ENCODE assay signal across 10 cellular contexts in genomic region chrX:41512394-41512793, GRCh38.
DNase-seq lines count a peak whose midpoint lies in the region; ATAC-seq and TF ChIP-seq lines count a peak whose summit lies in the region.
"Had no signal": no experiment of that assay in that cellular context is flagged by ENCODE, and none has a peak within 500 bp of the region (broad histone marks: within the 10 kb centered on the region; RNA-seq: fewer than 3 reads in every experiment).

No MANE protein-coding gene starts in this region.

- TF ChIP-seq CTCF in activated CD8-positive, alpha-beta T cell treated with anti-CD3 and anti-CD28 coated beads for 36 hours (IDR thresholded peaks at IDR 0.05) = no peak
- TF ChIP-seq CTCF in mesothelial cell of epicardium (IDR thresholded peaks at IDR 0.05; ENCODE audit: unreplicated experiment) = no peak

- DNase-seq in activated CD8-positive, alpha-beta T cell treated with anti-CD3 and anti-CD28 coated beads for 36 hours = peak; percentile 52
- DNase-seq in NK-92 (lab: John Stamatoyannopoulos, UW; ENCODE audit: unreplicated experiment) (no peak), ureter (ENCODE audit: low spot score) (no peak), mesothelial cell of epicardium (ENCODE audit: low spot score in 2 of 2, unreplicated experiment in 2 of 2) (no peak), pons (ENCODE audit: low spot score) (no peak)
- DNase-seq: activated naive CD4-positive, alpha-beta T cell; NCI-H187 treated with DMSO at 0.1 percent for 48 hours had no signal

- ATAC-seq in GM18517 (IDR thresholded peaks at IDR 0.05; ENCODE audit: unreplicated experiment) (peak; percentile 94), GM21367 (IDR thresholded peaks at IDR 0.05; ENCODE audit: unreplicated experiment) (peak; percentile 92), HG03108 (IDR thresholded peaks at IDR 0.05; ENCODE audit: unreplicated experiment) (peak; percentile 96)
- ATAC-seq in activated CD8-positive, alpha-beta T cell treated with anti-CD3 and anti-CD28 coated beads for 36 hours = peak; percentile 79

- no peaks in the 10 kb centered on the region for H3K9me3 Mint-ChIP-seq in activated CD8-positive, alpha-beta T cell treated with anti-CD3 and anti-CD28 coated beads for 36 hours
- H3K9me3 Mint-ChIP-seq in mesothelial cell of epicardium = peaks cover 7% of the 10 kb centered on the region

- H3K4me1 Mint-ChIP-seq in activated CD8-positive, alpha-beta T cell treated with anti-CD3 and anti-CD28 coated beads for 36 hours (ENCODE audit: low read depth) = peaks cover 28% of the 10 kb centered on the region
- H3K4me1 Mint-ChIP-seq in mesothelial cell of epicardium = no peaks in the 10 kb centered on the region

- H3K27ac Mint-ChIP-seq in activated CD8-positive, alpha-beta T cell treated with anti-CD3 and anti-CD28 coated beads for 36 hours = no peak overlapping the region
- no peak overlapping the region for H3K27ac Mint-ChIP-seq in mesothelial cell of epicardium

- intact Hi-C loops in activated CD8-positive, alpha-beta T cell treated with anti-CD3 and anti-CD28 coated beads for 36 hours (cut with micrococcal nuclease) = no loop called here

- H3K27me3 Mint-ChIP-seq in activated CD8-positive, alpha-beta T cell treated with anti-CD3 and anti-CD28 coated beads for 36 hours = no peaks in the 10 kb centered on the region
- H3K27me3 Mint-ChIP-seq in mesothelial cell of epicardium (ENCODE audit: low read depth) = no peaks in the 10 kb centered on the region

- H3K4me3 Mint-ChIP-seq in activated CD8-positive, alpha-beta T cell treated with anti-CD3 and anti-CD28 coated beads for 36 hours = no peak overlapping the region
- no peak overlapping the region for H3K4me3 Mint-ChIP-seq in mesothelial cell of epicardium

- POLR2A ChIA-PET in activated CD8-positive, alpha-beta T cell treated with anti-CD3 and anti-CD28 coated beads for 36 hours (lab: Charles Lee) = no interaction called here

- CTCF ChIA-PET in activated CD8-positive, alpha-beta T cell treated with anti-CD3 and anti-CD28 coated beads for 36 hours (lab: Charles Lee) = no interaction called here

- no peaks in the 10 kb centered on the region for H3K36me3 Mint-ChIP-seq in activated CD8-positive, alpha-beta T cell treated with anti-CD3 and anti-CD28 coated beads for 36 hours (ENCODE audit: low read depth)
- H3K36me3 Mint-ChIP-seq in mesothelial cell of epicardium = peaks cover 2% of the 10 kb centered on the region
